Comparison of ENCODE assay signal across 34 cellular contexts in the genomic region with DNA sequence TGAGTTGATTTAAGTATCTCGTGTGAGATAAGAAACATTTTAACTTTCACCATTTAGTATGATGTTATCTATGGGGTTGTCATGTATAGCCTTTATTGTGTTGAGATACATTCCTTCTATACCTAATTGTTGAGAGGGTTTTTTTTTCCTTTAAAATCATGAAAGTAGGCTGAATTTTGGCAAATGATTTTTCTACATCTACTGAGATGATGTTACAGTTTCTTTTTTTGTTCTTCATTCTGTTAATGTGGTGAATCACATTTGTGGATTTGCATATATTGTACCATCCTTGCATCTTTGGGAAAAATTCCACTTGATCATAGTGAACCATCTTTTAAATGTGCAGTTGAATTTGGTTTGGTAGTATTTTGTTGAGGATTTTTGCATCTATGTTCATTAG.
"Had no signal": no experiment of that assay in that cellular context is flagged by ENCODE, and none has a peak within 500 bp of the region (broad histone marks: within the 10 kb centered on the region; RNA-seq: fewer than 3 reads in every experiment).

No MANE protein-coding gene starts in this region.

- H3K9me3 ChIP-seq: MG63 had no signal

- H3K36me3 ChIP-seq: MG63 had no signal

- H3K4me3 ChIP-seq: MG63 had no signal

- DNase-seq: Karpas-422, Kasumi-1, MG63, MM.1S, MV-4-11, NCI-H1048, NCI-H1092, NCI-H1092 treated with DMSO at 0.1 percent for 48 hours, NCI-H1105, NCI-H1105 treated with DMSO at 0.1 percent for 48 hours, NCI-H1417, NCI-H1417 treated with DMSO at 0.1 percent for 48 hours, NCI-H1436, NCI-H1436 treated with DMSO at 0.1 percent for 48 hours, NCI-H146, NCI-H1694, NCI-H1694 treated with DMSO at 0.1 percent for 48 hours, NCI-H187, NCI-H187 treated with DMSO at 0.1 percent for 48 hours, NCI-H1930, NCI-H2029, NCI-H2029 treated with DMSO at 0.1 percent for 48 hours, NCI-H2081, NCI-H2081 treated with DMSO at 0.1 percent for 48 hours, NCI-H2107, NCI-H2171, NCI-H2171 treated with DMSO at 0.1 percent for 48 hours, NCI-H2227 treated with DMSO at 0.1 percent for 48 hours, NCI-H226, NCI-H345, NCI-H446, NCI-H446 treated with DMSO at 0.1 percent for 48 hours, NCI-H510A had no signal

- H3K27ac ChIP-seq: KMS-11 had no signal
